In the genomic region with DNA sequence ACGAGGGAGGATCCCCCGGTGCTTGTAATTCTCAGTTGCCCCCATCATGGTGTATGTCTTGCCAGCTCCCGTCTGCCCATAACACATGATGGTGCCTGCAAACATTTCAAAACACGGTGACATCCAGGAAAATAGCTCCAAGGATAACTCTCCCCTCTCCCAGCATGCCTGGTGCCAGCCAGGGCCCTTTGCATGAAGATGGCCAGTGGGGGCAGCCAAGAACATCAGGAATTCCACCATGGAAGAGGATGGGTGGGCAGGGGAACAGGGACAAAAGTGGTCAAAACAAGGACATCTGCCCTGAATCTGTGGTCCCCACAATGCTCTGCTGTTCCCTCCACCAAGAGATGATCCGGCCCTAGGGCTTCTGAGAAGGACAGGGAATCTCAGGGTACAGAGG, we compare ENCODE assay signal across 2 cellular contexts.
TF ChIP-seq lines count a peak whose summit lies in the region.

No MANE protein-coding gene starts in this region.

TF ChIP-seq in SK-N-SH treated with all-trans-retinoic acid at 6 μM for 48 hours, 23 proteins besides CTCF, POLR2A, EP300 and RAD21 (continued from another document):
- TF ChIP-seq, protein P1, sequence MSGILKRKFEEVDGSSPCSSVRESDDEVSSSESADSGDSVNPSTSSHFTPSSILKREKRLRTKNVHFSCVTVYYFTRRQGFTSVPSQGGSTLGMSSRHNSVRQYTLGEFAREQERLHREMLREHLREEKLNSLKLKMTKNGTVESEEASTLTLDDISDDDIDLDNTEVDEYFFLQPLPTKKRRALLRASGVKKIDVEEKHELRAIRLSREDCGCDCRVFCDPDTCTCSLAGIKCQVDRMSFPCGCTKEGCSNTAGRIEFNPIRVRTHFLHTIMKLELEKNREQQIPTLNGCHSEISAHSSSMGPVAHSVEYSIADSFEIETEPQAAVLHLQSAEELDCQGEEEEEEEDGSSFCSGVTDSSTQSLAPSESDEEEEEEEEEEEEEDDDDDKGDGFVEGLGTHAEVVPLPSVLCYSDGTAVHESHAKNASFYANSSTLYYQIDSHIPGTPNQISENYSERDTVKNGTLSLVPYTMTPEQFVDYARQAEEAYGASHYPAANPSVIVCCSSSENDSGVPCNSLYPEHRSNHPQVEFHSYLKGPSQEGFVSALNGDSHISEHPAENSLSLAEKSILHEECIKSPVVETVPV (CRISPR knock-in tag; IDR thresholded peaks at IDR 0.05) = no peak
- no peak for TF ChIP-seq GLIS3 (CRISPR knock-in tag; IDR thresholded peaks at IDR 0.05)
- TF ChIP-seq ZFP3 (CRISPR knock-in tag; IDR thresholded peaks at IDR 0.05) = no peak
- TF ChIP-seq RARB (CRISPR knock-in tag; IDR thresholded peaks at IDR 0.05) = no peak
- TF ChIP-seq ESRRG (CRISPR knock-in tag; IDR thresholded peaks at IDR 0.05) = no peak
- TF ChIP-seq, protein P2, sequence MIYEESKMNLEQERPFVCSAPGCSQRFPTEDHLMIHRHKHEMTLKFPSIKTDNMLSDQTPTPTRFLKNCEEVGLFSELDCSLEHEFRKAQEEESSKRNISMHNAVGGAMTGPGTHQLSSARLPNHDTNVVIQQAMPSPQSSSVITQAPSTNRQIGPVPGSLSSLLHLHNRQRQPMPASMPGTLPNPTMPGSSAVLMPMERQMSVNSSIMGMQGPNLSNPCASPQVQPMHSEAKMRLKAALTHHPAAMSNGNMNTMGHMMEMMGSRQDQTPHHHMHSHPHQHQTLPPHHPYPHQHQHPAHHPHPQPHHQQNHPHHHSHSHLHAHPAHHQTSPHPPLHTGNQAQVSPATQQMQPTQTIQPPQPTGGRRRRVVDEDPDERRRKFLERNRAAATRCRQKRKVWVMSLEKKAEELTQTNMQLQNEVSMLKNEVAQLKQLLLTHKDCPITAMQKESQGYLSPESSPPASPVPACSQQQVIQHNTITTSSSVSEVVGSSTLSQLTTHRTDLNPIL (CRISPR knock-in tag; IDR thresholded peaks at IDR 0.05; ENCODE audit: low read depth) = no peak
- no peak for TF ChIP-seq ISL1 (CRISPR knock-in tag; IDR thresholded peaks at IDR 0.05)
- TF ChIP-seq ZNF565 (CRISPR knock-in tag; conservative IDR thresholded peaks at IDR 0.05; ENCODE audit: low read depth) = no peak
- no peak for TF ChIP-seq ZFP30 (CRISPR knock-in tag; IDR thresholded peaks at IDR 0.05)
- TF ChIP-seq, protein P3, sequence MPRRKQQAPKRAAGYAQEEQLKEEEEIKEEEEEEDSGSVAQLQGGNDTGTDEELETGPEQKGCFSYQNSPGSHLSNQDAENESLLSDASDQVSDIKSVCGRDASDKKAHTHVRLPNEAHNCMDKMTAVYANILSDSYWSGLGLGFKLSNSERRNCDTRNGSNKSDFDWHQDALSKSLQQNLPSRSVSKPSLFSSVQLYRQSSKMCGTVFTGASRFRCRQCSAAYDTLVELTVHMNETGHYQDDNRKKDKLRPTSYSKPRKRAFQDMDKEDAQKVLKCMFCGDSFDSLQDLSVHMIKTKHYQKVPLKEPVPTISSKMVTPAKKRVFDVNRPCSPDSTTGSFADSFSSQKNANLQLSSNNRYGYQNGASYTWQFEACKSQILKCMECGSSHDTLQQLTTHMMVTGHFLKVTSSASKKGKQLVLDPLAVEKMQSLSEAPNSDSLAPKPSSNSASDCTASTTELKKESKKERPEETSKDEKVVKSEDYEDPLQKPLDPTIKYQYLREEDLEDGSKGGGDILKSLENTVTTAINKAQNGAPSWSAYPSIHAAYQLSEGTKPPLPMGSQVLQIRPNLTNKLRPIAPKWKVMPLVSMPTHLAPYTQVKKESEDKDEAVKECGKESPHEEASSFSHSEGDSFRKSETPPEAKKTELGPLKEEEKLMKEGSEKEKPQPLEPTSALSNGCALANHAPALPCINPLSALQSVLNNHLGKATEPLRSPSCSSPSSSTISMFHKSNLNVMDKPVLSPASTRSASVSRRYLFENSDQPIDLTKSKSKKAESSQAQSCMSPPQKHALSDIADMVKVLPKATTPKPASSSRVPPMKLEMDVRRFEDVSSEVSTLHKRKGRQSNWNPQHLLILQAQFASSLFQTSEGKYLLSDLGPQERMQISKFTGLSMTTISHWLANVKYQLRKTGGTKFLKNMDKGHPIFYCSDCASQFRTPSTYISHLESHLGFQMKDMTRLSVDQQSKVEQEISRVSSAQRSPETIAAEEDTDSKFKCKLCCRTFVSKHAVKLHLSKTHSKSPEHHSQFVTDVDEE (CRISPR knock-in tag; IDR thresholded peaks at IDR 0.05) = no peak
- no peak for TF ChIP-seq ARNTL (CRISPR knock-in tag; IDR thresholded peaks at IDR 0.05; ENCODE audit: borderline replicate concordance, low read depth)

TF ChIP-seq in WTC11, 78 proteins besides CTCF, POLR2A, EP300 and RAD21 (continued from another document):
- TF ChIP-seq TCF7 (CRISPR knock-in tag; IDR thresholded peaks at IDR 0.05; ENCODE audit: low read depth) (no peak), ZNF317 (CRISPR knock-in tag; IDR thresholded peaks at IDR 0.05; ENCODE audit: borderline replicate concordance, low read depth) (no peak)
- TF ChIP-seq, protein P4, sequence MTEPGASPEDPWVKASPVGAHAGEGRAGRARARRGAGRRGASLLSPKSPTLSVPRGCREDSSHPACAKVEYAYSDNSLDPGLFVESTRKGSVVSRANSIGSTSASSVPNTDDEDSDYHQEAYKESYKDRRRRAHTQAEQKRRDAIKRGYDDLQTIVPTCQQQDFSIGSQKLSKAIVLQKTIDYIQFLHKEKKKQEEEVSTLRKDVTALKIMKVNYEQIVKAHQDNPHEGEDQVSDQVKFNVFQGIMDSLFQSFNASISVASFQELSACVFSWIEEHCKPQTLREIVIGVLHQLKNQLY (CRISPR knock-in tag; IDR thresholded peaks at IDR 0.05) = no peak
- TF ChIP-seq, protein P5, sequence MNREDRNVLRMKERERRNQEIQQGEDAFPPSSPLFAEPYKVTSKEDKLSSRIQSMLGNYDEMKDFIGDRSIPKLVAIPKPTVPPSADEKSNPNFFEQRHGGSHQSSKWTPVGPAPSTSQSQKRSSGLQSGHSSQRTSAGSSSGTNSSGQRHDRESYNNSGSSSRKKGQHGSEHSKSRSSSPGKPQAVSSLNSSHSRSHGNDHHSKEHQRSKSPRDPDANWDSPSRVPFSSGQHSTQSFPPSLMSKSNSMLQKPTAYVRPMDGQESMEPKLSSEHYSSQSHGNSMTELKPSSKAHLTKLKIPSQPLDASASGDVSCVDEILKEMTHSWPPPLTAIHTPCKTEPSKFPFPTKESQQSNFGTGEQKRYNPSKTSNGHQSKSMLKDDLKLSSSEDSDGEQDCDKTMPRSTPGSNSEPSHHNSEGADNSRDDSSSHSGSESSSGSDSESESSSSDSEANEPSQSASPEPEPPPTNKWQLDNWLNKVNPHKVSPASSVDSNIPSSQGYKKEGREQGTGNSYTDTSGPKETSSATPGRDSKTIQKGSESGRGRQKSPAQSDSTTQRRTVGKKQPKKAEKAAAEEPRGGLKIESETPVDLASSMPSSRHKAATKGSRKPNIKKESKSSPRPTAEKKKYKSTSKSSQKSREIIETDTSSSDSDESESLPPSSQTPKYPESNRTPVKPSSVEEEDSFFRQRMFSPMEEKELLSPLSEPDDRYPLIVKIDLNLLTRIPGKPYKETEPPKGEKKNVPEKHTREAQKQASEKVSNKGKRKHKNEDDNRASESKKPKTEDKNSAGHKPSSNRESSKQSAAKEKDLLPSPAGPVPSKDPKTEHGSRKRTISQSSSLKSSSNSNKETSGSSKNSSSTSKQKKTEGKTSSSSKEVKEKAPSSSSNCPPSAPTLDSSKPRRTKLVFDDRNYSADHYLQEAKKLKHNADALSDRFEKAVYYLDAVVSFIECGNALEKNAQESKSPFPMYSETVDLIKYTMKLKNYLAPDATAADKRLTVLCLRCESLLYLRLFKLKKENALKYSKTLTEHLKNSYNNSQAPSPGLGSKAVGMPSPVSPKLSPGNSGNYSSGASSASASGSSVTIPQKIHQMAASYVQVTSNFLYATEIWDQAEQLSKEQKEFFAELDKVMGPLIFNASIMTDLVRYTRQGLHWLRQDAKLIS (CRISPR knock-in tag; IDR thresholded peaks at IDR 0.05; ENCODE audit: borderline replicate concordance) = no peak
- TF ChIP-seq, protein P6, sequence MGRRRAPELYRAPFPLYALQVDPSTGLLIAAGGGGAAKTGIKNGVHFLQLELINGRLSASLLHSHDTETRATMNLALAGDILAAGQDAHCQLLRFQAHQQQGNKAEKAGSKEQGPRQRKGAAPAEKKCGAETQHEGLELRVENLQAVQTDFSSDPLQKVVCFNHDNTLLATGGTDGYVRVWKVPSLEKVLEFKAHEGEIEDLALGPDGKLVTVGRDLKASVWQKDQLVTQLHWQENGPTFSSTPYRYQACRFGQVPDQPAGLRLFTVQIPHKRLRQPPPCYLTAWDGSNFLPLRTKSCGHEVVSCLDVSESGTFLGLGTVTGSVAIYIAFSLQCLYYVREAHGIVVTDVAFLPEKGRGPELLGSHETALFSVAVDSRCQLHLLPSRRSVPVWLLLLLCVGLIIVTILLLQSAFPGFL (CRISPR knock-in tag; IDR thresholded peaks at IDR 0.05; ENCODE audit: borderline replicate concordance) = no peak
- TF ChIP-seq, protein P7, sequence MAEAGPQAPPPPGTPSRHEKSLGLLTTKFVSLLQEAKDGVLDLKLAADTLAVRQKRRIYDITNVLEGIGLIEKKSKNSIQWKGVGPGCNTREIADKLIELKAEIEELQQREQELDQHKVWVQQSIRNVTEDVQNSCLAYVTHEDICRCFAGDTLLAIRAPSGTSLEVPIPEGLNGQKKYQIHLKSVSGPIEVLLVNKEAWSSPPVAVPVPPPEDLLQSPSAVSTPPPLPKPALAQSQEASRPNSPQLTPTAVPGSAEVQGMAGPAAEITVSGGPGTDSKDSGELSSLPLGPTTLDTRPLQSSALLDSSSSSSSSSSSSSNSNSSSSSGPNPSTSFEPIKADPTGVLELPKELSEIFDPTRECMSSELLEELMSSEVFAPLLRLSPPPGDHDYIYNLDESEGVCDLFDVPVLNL (CRISPR knock-in tag; IDR thresholded peaks at IDR 0.05; ENCODE audit: borderline replicate concordance, low read depth) = no peak
- TF ChIP-seq, protein P8, sequence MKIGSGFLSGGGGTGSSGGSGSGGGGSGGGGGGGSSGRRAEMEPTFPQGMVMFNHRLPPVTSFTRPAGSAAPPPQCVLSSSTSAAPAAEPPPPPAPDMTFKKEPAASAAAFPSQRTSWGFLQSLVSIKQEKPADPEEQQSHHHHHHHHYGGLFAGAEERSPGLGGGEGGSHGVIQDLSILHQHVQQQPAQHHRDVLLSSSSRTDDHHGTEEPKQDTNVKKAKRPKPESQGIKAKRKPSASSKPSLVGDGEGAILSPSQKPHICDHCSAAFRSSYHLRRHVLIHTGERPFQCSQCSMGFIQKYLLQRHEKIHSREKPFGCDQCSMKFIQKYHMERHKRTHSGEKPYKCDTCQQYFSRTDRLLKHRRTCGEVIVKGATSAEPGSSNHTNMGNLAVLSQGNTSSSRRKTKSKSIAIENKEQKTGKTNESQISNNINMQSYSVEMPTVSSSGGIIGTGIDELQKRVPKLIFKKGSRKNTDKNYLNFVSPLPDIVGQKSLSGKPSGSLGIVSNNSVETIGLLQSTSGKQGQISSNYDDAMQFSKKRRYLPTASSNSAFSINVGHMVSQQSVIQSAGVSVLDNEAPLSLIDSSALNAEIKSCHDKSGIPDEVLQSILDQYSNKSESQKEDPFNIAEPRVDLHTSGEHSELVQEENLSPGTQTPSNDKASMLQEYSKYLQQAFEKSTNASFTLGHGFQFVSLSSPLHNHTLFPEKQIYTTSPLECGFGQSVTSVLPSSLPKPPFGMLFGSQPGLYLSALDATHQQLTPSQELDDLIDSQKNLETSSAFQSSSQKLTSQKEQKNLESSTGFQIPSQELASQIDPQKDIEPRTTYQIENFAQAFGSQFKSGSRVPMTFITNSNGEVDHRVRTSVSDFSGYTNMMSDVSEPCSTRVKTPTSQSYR (CRISPR knock-in tag; IDR thresholded peaks at IDR 0.05) = no peak
- TF ChIP-seq, protein P9, sequence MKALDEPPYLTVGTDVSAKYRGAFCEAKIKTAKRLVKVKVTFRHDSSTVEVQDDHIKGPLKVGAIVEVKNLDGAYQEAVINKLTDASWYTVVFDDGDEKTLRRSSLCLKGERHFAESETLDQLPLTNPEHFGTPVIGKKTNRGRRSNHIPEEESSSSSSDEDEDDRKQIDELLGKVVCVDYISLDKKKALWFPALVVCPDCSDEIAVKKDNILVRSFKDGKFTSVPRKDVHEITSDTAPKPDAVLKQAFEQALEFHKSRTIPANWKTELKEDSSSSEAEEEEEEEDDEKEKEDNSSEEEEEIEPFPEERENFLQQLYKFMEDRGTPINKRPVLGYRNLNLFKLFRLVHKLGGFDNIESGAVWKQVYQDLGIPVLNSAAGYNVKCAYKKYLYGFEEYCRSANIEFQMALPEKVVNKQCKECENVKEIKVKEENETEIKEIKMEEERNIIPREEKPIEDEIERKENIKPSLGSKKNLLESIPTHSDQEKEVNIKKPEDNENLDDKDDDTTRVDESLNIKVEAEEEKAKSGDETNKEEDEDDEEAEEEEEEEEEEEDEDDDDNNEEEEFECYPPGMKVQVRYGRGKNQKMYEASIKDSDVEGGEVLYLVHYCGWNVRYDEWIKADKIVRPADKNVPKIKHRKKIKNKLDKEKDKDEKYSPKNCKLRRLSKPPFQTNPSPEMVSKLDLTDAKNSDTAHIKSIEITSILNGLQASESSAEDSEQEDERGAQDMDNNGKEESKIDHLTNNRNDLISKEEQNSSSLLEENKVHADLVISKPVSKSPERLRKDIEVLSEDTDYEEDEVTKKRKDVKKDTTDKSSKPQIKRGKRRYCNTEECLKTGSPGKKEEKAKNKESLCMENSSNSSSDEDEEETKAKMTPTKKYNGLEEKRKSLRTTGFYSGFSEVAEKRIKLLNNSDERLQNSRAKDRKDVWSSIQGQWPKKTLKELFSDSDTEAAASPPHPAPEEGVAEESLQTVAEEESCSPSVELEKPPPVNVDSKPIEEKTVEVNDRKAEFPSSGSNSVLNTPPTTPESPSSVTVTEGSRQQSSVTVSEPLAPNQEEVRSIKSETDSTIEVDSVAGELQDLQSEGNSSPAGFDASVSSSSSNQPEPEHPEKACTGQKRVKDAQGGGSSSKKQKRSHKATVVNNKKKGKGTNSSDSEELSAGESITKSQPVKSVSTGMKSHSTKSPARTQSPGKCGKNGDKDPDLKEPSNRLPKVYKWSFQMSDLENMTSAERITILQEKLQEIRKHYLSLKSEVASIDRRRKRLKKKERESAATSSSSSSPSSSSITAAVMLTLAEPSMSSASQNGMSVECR (CRISPR knock-in tag; IDR thresholded peaks at IDR 0.05; ENCODE audit: borderline replicate concordance) = no peak
